In the genomic region with DNA sequence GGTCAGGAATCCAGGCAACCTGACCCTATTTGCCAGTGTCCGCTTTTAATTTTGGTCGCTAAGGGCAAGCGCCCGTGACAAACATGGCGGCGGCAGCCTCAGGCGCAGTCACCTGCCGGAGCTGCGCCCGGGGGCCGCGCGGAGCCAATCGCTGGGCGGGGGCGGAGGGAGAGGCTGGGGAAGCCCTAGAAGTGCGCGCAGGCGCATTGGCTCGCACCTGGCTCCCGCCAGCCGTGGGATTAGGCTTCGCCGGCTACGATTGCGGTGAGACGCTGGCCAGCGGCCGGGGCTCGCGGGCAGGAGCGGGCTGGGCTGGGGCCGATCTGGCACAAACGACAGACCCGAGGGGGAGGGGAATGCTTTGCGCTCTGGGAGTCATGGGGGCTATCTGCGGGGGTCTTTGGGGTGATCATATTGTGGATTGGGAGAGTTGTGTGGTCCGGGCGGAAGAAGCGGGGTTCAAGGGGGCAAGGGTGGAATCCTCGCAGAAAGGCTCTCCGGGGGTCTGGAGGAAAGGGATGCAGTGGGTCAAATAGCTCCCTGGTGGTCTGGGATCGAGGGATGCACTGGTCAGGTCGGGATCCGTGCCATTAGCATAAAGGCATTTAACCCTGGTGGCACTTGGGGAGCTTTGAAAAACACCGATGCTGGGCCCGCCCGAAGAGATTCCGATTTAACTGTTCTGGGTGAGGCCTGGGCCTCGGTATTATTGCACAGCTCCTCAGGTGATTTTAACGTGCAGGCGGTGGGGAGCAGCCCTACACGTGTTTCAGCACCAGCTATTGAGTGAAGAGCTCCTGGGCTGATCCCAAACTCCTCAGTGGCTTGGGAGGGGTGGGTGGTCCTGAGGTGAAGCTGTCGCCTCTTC, we compare ENCODE assay signal across 8 cellular contexts. TPM values are rescaled to one million over a fixed set of nuclear protein-coding genes. Genes with fewer than 3 reads are reported as not detected.
DNase-seq lines count a peak whose midpoint lies in the region; ATAC-seq, FAIRE-seq and TF ChIP-seq lines count a peak whose summit lies in the region.

No MANE protein-coding gene starts in this region.

- H3K4me1 Mint-ChIP-seq in T-cell = peaks cover 21 to 32% (median 26%) of the 10 kb centered on the region in 3 donors

- no peaks in the 10 kb centered on the region for H3K27me3 Mint-ChIP-seq in T-cell

- intact Hi-C loops in left ventricle myocardium inferior (cut with micrococcal nuclease) (no loop called here), psoas muscle (cut with DNase I) (no loop called here)

- no peak for TF ChIP-seq CTCF in GM10266 (IDR thresholded peaks at IDR 0.05; ENCODE audit: control insufficient read depth, insufficient read depth, low read depth, missing control alignments)
- no peak for TF ChIP-seq CTCF in left ventricle myocardium inferior (IDR thresholded peaks at IDR 0.05; ENCODE audit: borderline replicate concordance)
- TF ChIP-seq CTCF in psoas muscle (IDR thresholded peaks at IDR 0.05) = no peak

- CTCF ChIA-PET in T-cell (lab: Charles Lee) = interaction anchor here (0.6 to 2.7 kb wide), 12 partner anchors 8 to 232 kb away, joined by 3 to 11 read pairs (median 4); a partner anchor contains a TSS

- H3K27ac ChIP-seq in left ventricle myocardium inferior (replicated peaks) (no peak overlapping the region), psoas muscle (peak overlapping the region; percentile 1)

- H3K9me3 ChIP-seq in left ventricle myocardium inferior (replicated peaks) (no peaks in the 10 kb centered on the region), psoas muscle (no peaks in the 10 kb centered on the region)

- peak; percentile 98 for DNase-seq in GM10266 (ENCODE audit: extremely low spot score)
- DNase-seq in NCI-H1436 (lab: John Stamatoyannopoulos, UW) = peak; percentile 94
- DNase-seq in T-cell = peak; percentile 83 to 96 (median 90)
- peak; percentile 31 for DNase-seq in amniotic stem cell (lab: John Stamatoyannopoulos, UW)
- peak; percentile 92 for DNase-seq in left ventricle myocardium inferior
- DNase-seq in psoas muscle = peak; percentile 91 to 97
- peak; percentile 99 for DNase-seq in urothelium cell line (ENCODE audit: low spot score)

- no peaks in the 10 kb centered on the region for H3K36me3 Mint-ChIP-seq in T-cell

- H3K4me1 ChIP-seq in left ventricle myocardium inferior = peaks cover 31% of the 10 kb centered on the region
- peaks cover 16% of the 10 kb centered on the region for H3K4me1 ChIP-seq in psoas muscle

- no peak for FAIRE-seq in urothelium cell line (lab: Jason Lieb, UNC)

- no peaks in the 10 kb centered on the region for H3K9me3 Mint-ChIP-seq in T-cell

- H3K36me3 ChIP-seq in left ventricle myocardium inferior (no peaks in the 10 kb centered on the region), psoas muscle (ENCODE audit: insufficient read depth in 1 of 2, low read depth in 1 of 2) (no peaks in the 10 kb centered on the region)

- H3K4me3 Mint-ChIP-seq in T-cell = peak overlapping the region; percentile 85 to 95 (median 86)

- peak overlapping the region; percentile 64 to 80 for H3K27ac Mint-ChIP-seq in T-cell

- peak; percentile 95 for ATAC-seq in HG02759 (IDR thresholded peaks at IDR 0.05; ENCODE audit: unreplicated experiment)
- ATAC-seq in T-cell (replicated peaks in 1 of 4) = peak; percentile 99 to 100 (median 100)
- ATAC-seq in psoas muscle = peak; percentile 98 to 99 (median 98)

- WGBS in psoas muscle, 3 donors = 6 to 7% (median 6%) methylated on average over 41 to 54 of the region's 54 CpGs

- peak overlapping the region; percentile 73 for H3K4me3 ChIP-seq in left ventricle myocardium inferior
- peak overlapping the region; percentile 67 for H3K4me3 ChIP-seq in psoas muscle

- POLR2A ChIA-PET in T-cell (lab: Charles Lee) = interaction anchor here (0.5 to 1.0 kb wide), 7 partner anchors 12 to 100 kb away, joined by 3 to 8 read pairs (median 3); a partner anchor contains a TSS

- H3K27me3 ChIP-seq in left ventricle myocardium inferior (ENCODE audit: low read depth) (no peaks in the 10 kb centered on the region), psoas muscle (ENCODE audit: insufficient read depth in 3 of 3, low read length in 2 of 3) (no peaks in the 10 kb centered on the region)

RNA-seq across cellular contexts. Expression of a gene that starts 10.1 kb away (rescaled TPM):
- total RNA-seq in T-cell (under 1 TPM in 4 of 5 donors, not detected in 1; 0.23 to 0.92 (median 0.55) TPM), left ventricle myocardium inferior (not detected), psoas muscle (not detected)
- polyA plus RNA-seq in psoas muscle = under 1 TPM in 1 of 3 donors, not detected in 2; 0.01 TPM

RNA-seq across cellular contexts. Expression of a gene that starts 29.0 kb away (rescaled TPM):
- total RNA-seq in T-cell (10 to 100 TPM; 32.2 to 41.4 (median 37.8) TPM), left ventricle myocardium inferior (72.3 TPM), psoas muscle (10 to 100 TPM; 53.3 to 81.9 (median 73.3) TPM)
- polyA plus RNA-seq in psoas muscle = 100 to 1,000 TPM in 1 of 3 donors, 10 to 100 TPM in 2; 56.3 to 103 (median 77.2) TPM

RNA-seq across cellular contexts. Expression of a gene that starts 40.8 kb away (rescaled TPM):
- total RNA-seq in T-cell (10 to 100 TPM; 13.3 to 30.4 (median 23.7) TPM), left ventricle myocardium inferior (12.3 TPM), psoas muscle (10 to 100 TPM in 2 of 4 donors, 1 to 10 TPM in 2; 7.9 to 13.3 (median 9.5) TPM)
- 10 to 100 TPM; 10.8 to 14.8 (median 13.0) TPM for polyA plus RNA-seq in psoas muscle

RNA-seq across cellular contexts. Expression of a gene that starts 41.1 kb away (rescaled TPM):
- total RNA-seq in T-cell (10 to 100 TPM; 51.6 to 68.1 (median 63.0) TPM), left ventricle myocardium inferior (103 TPM), psoas muscle (100 to 1,000 TPM; 119 to 188 (median 148) TPM)
- polyA plus RNA-seq in psoas muscle = 100 to 1,000 TPM in 2 of 3 donors, 10 to 100 TPM in 1; 76.2 to 181 (median 101) TPM

RNA-seq across cellular contexts. Expression of a gene that starts 42.4 kb away (rescaled TPM):
- total RNA-seq in T-cell (10 to 100 TPM; 13.2 to 16.4 (median 15.4) TPM), left ventricle myocardium inferior (7.9 TPM), psoas muscle (1 to 10 TPM; 4.8 to 6.8 (median 5.5) TPM)
- 1 to 10 TPM; 2.1 to 6.3 (median 2.2) TPM for polyA plus RNA-seq in psoas muscle

Comparison
In these comparisons a context has a peak if more than half of its experiments do, and no peak if none do; other contexts are left out.
1. DNase-seq: peak in every context shown above with its lines; median percentile 99 in urothelium cell line; 98 in GM10266; 94 in NCI-H1436; 94 in psoas muscle; 92 in left ventricle myocardium inferior; 90 in T-cell; 31 in amniotic stem cell.